17 cellular contexts compared by ENCODE assay signal in genomic region chr5:1065143-1065750, GRCh38.
"Had no signal": no experiment of that assay in that cellular context is flagged by ENCODE, and none has a peak within 500 bp of the region (broad histone marks: within the 10 kb centered on the region; RNA-seq: fewer than 3 reads in every experiment).

No MANE protein-coding gene starts in this region.

- H3K27me3 Mint-ChIP-seq: activated B cell treated with CpG ODN at 0.5 μM for 24 hours; activated CD4-positive, alpha-beta memory T cell treated with anti-CD3 and anti-CD28 coated beads for 36 hours; activated naive CD8-positive, alpha-beta T cell treated with anti-CD3 and anti-CD28 coated beads, Interleukin-2, amount 10 ng/mL, durations not matched to agents 7 days and 5 days; memory B cell had no signal

- H3K27me3 ChIP-seq: cardiac muscle cell, hepatocyte, left lung, testis, upper lobe of left lung had no signal

- DNase-seq: activated B cell treated with CpG ODN at 0.5 μM for 24 hours; activated CD4-positive, alpha-beta memory T cell treated with anti-CD3 and anti-CD28 coated beads for 36 hours; activated CD4-positive, alpha-beta T cell treated with anti-CD3 and anti-CD28 coated beads for 4 hours; activated naive CD8-positive, alpha-beta T cell treated with anti-CD3 and anti-CD28 coated beads, Interleukin-2, amount 10 ng/mL, durations not matched to agents 7 days and 5 days; amygdala; foreskin fibroblast; nephron progenitor cell; occipital lobe; retina; T-helper 1 cell; T-helper 9 cell; testis had no signal

- H3K27ac Mint-ChIP-seq: activated B cell treated with CpG ODN at 0.5 μM for 24 hours; activated CD4-positive, alpha-beta memory T cell treated with anti-CD3 and anti-CD28 coated beads for 36 hours; activated naive CD8-positive, alpha-beta T cell treated with anti-CD3 and anti-CD28 coated beads, Interleukin-2, amount 10 ng/mL, durations not matched to agents 7 days and 5 days; memory B cell had no signal

- H2AFZ ChIP-seq: hepatocyte had no signal

- H3K9me3 ChIP-seq: left lung, testis, upper lobe of left lung had no signal

- H3K79me2 ChIP-seq: hepatocyte had no signal

- H3K4me1 Mint-ChIP-seq: activated B cell treated with CpG ODN at 0.5 μM for 24 hours; activated naive CD8-positive, alpha-beta T cell treated with anti-CD3 and anti-CD28 coated beads, Interleukin-2, amount 10 ng/mL, durations not matched to agents 7 days and 5 days; memory B cell had no signal

- H3K4me1 ChIP-seq: left lung, testis, upper lobe of left lung had no signal

- H3K27ac ChIP-seq: cardiac muscle cell, hepatocyte, left lung, testis, upper lobe of left lung had no signal

- H3K4me3 Mint-ChIP-seq: activated B cell treated with CpG ODN at 0.5 μM for 24 hours; activated CD4-positive, alpha-beta memory T cell treated with anti-CD3 and anti-CD28 coated beads for 36 hours; activated naive CD8-positive, alpha-beta T cell treated with anti-CD3 and anti-CD28 coated beads, Interleukin-2, amount 10 ng/mL, durations not matched to agents 7 days and 5 days; memory B cell; nephron progenitor cell had no signal

- H3K36me3 ChIP-seq: cardiac muscle cell had no signal

- H3K9me3 Mint-ChIP-seq: activated B cell treated with CpG ODN at 0.5 μM for 24 hours; activated CD4-positive, alpha-beta memory T cell treated with anti-CD3 and anti-CD28 coated beads for 36 hours; activated naive CD8-positive, alpha-beta T cell treated with anti-CD3 and anti-CD28 coated beads, Interleukin-2, amount 10 ng/mL, durations not matched to agents 7 days and 5 days; memory B cell; nephron progenitor cell had no signal

- H3K36me3 Mint-ChIP-seq: activated CD4-positive, alpha-beta memory T cell treated with anti-CD3 and anti-CD28 coated beads for 36 hours; activated naive CD8-positive, alpha-beta T cell treated with anti-CD3 and anti-CD28 coated beads, Interleukin-2, amount 10 ng/mL, durations not matched to agents 7 days and 5 days had no signal

- H3K4me3 ChIP-seq: cardiac muscle cell, hepatocyte, left lung, testis, upper lobe of left lung had no signal

- ATAC-seq: left lung had no signal

- H3K4me2 ChIP-seq: hepatocyte had no signal
